ENCODE assay signal across 24 cellular contexts in genomic region chr2:63981702-63982103, GRCh38.
"Had no signal": no experiment of that assay in that cellular context is flagged by ENCODE, and none has a peak within 500 bp of the region (broad histone marks: within the 10 kb centered on the region; RNA-seq: fewer than 3 reads in every experiment).

No MANE protein-coding gene starts in this region.

- DNase-seq: cortex of kidney; dorsolateral prefrontal cortex; effector CD8-positive, alpha-beta T cell; foreskin melanocyte; head of caudate nucleus; kidney; left cardiac atrium; left ventricle myocardium superior; mesenchymal stem cell; midbrain; naive B cell; occipital lobe; spleen; stimulated activated CD4-positive, alpha-beta T cell treated with anti-CD3 and anti-CD28 coated beads, Interleukin-2, amount 100 ng/mL, for 24 hours; stimulated activated CD4-positive, alpha-beta T cell treated with anti-CD3 and anti-CD28 coated beads, Interleukin-4, amount 100 ng/mL, for 4 hours; stimulated activated naive B cell treated with anti-CD40 and anti-IgM and Interleukin-4, amounts not matched to agents 10 μg/mL and 1 μg/mL and 100 μg/mL, for 72 hours; stimulated activated naive CD8-positive, alpha-beta T cell treated with anti-CD3 and anti-CD28 coated beads, Interleukin-15, amount 100 ng/mL, for 72 hours; testis; upper lobe of right lung had no signal

- H3K4me3 ChIP-seq: dorsolateral prefrontal cortex, hepatocyte, lung, spleen, testis, tibial nerve, upper lobe of right lung had no signal

- H3K9me3 Mint-ChIP-seq: naive B cell; stimulated activated naive B cell treated with anti-CD40 and anti-IgM and Interleukin-4, amounts not matched to agents 10 μg/mL and 1 μg/mL and 100 μg/mL, for 72 hours; stimulated activated naive CD8-positive, alpha-beta T cell treated with anti-CD3 and anti-CD28 coated beads, Interleukin-15, amount 100 ng/mL, for 72 hours had no signal

- H3K27me3 Mint-ChIP-seq: naive B cell; stimulated activated naive B cell treated with anti-CD40 and anti-IgM and Interleukin-4, amounts not matched to agents 10 μg/mL and 1 μg/mL and 100 μg/mL, for 72 hours; stimulated activated naive CD8-positive, alpha-beta T cell treated with anti-CD3 and anti-CD28 coated beads, Interleukin-15, amount 100 ng/mL, for 72 hours had no signal

- H3K27ac Mint-ChIP-seq: nephron; stimulated activated naive B cell treated with anti-CD40 and anti-IgM and Interleukin-4, amounts not matched to agents 10 μg/mL and 1 μg/mL and 100 μg/mL, for 72 hours; stimulated activated naive CD8-positive, alpha-beta T cell treated with anti-CD3 and anti-CD28 coated beads, Interleukin-15, amount 100 ng/mL, for 72 hours had no signal

- ATAC-seq: left cardiac atrium; left ventricle myocardium superior; sciatic nerve; stimulated activated naive B cell treated with anti-CD40 and anti-IgM and Interleukin-4, amounts not matched to agents 10 μg/mL and 1 μg/mL and 100 μg/mL, for 72 hours; stimulated activated naive CD8-positive, alpha-beta T cell treated with anti-CD3 and anti-CD28 coated beads, Interleukin-15, amount 100 ng/mL, for 72 hours; upper lobe of right lung had no signal

- H3K4me3 Mint-ChIP-seq: naive B cell; nephron; stimulated activated naive B cell treated with anti-CD40 and anti-IgM and Interleukin-4, amounts not matched to agents 10 μg/mL and 1 μg/mL and 100 μg/mL, for 72 hours; stimulated activated naive CD8-positive, alpha-beta T cell treated with anti-CD3 and anti-CD28 coated beads, Interleukin-15, amount 100 ng/mL, for 72 hours had no signal

- H3K4me1 Mint-ChIP-seq: nephron had no signal
